In the genomic region with DNA sequence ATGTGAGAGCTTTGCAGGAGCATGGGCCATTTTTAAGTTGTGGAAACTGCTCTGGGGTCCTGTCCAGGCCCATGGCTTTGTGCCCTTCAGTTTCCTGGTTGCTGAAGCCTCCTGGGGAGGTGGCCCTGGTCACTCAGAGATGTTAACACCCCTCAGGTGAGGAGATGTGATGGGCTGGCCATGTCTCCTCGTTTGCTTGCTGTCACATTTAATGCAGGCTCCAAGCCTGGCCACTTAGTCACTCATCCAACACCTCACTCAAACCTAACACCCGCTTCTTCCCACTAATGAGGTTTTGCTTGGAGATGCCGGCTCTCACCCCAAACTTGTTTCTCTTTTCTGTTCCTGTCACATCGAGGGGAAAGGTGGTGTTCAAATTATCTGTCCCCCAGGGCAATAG, we compare ENCODE assay signal across 28 cellular contexts.
"Had no signal": no experiment of that assay in that cellular context is flagged by ENCODE, and none has a peak within 500 bp of the region (broad histone marks: within the 10 kb centered on the region; RNA-seq: fewer than 3 reads in every experiment).

No MANE protein-coding gene starts in this region.

- DNase-seq: activated B cell treated with CpG ODN at 0.5 μM for 24 hours; activated CD4-positive, alpha-beta memory T cell treated with anti-CD3 and anti-CD28 coated beads for 36 hours; activated CD4-positive, alpha-beta T cell treated with anti-CD3 and anti-CD28 coated beads for 4 hours; activated CD4-positive, alpha-beta T cell treated with anti-CD3 and anti-CD28 coated beads, Interleukin-2, amount 10 ng/mL, durations not matched to agents 24 days and 14 days; activated CD4-positive, alpha-beta T cell treated with anti-CD3 and anti-CD28 coated beads, Interleukin-2, amount 50 U/mL, for 1 hour; activated CD4-positive, alpha-beta T cell treated with anti-CD3 and anti-CD28 coated beads, Interleukin-2, amount 50 U/mL, for 4 hours; activated CD4-positive, CD25-positive, alpha-beta regulatory T cell treated with anti-CD3 and anti-CD28 coated beads, Interleukin-2, amount 50 U/mL, for 72 hours; activated CD8-positive, alpha-beta memory T cell treated with anti-CD3 and anti-CD28 coated beads, Interleukin-2, amount 50 U/mL, for 4 hours; activated CD8-positive, alpha-beta T cell treated with anti-CD3 and anti-CD28 coated beads for 36 hours; activated gamma-delta T cell treated with Interleukin-2 at 50 U/mL for 16 hours; activated naive CD4-positive, alpha-beta T cell; activated naive CD4-positive, alpha-beta T cell treated with anti-CD3 and anti-CD28 coated beads for 36 hours; activated naive CD4-positive, alpha-beta T cell treated with anti-CD3 and anti-CD28 coated beads, Interleukin-2, amount 50 U/mL, for 16 hours; activated naive CD8-positive, alpha-beta T cell treated with anti-CD3 and anti-CD28 coated beads for 36 hours; activated T-cell treated with anti-CD3 and anti-CD28 coated beads for 4 hours; activated T-cell treated with anti-CD3 and anti-CD28 coated beads, Interleukin-2, amount 50 U/mL, for 1 hour; activated T-cell treated with anti-CD3 and anti-CD28 coated beads, Interleukin-2, amount 50 U/mL, for 4 hours; activated T-cell treated with anti-CD3 and anti-CD28 coated beads, Interleukin-2, amount 50 U/mL, for 72 hours; amniotic stem cell; aorta; body of pancreas; brain microvascular endothelial cell; central memory CD4-positive, alpha-beta T cell; T-helper 1 cell; T-helper 2 cell; T-helper 9 cell had no signal

- ATAC-seq: activated CD8-positive, alpha-beta T cell treated with anti-CD3 and anti-CD28 coated beads for 36 hours; activated naive CD4-positive, alpha-beta T cell treated with anti-CD3 and anti-CD28 coated beads, Interleukin-2, amount 50 U/mL, for 72 hours; activated T-cell treated with anti-CD3 and anti-CD28 coated beads, Interleukin-2, amount 50 U/mL, for 4 hours; activated T-cell treated with anti-CD3 and anti-CD28 coated beads, Interleukin-2, amount 50 U/mL, for 72 hours; activated T-helper 17 cell treated with anti-CD3 and anti-CD28 coated beads, Interleukin-2, amount 50 U/mL, for 72 hours; body of pancreas had no signal
